ENCODE assay signal across 13 cellular contexts in genomic region chr16:73126453-73126853, GRCh38.
DNase-seq lines count a peak whose midpoint lies in the region; ATAC-seq, FAIRE-seq and TF ChIP-seq lines count a peak whose summit lies in the region.
"Had no signal": no experiment of that assay in that cellular context is flagged by ENCODE, and none has a peak within 500 bp of the region (broad histone marks: within the 10 kb centered on the region; RNA-seq: fewer than 3 reads in every experiment).

No MANE protein-coding gene starts in this region.

- H3K4me1 ChIP-seq in HepG2 (ENCODE audit: insufficient read depth, low read length) = peaks cover 6% of the 10 kb centered on the region; the same call in 1 of the 2 replicates

- no peaks in the 10 kb centered on the region for H4K20me1 ChIP-seq in HepG2 (ENCODE audit: insufficient read depth, low read length)

- H3K9me3 Mint-ChIP-seq in activated naive CD4-positive, alpha-beta T cell treated with anti-CD3 and anti-CD28 coated beads, Interleukin-2, amount 50 U/mL, for 72 hours = peaks cover 0 to 13% of the 10 kb centered on the region in 2 donors
- no peaks in the 10 kb centered on the region for H3K9me3 Mint-ChIP-seq in activated T-helper 2 cell treated with anti-CD3 and anti-CD28 coated beads, Interferon-gamma antibody, Interleukin-2, Interleukin-4, amounts not matched to agents 10 μg/mL and 5 μg/mL and 100 μg/mL, durations not matched to agents 14 hours and 24 hours and 36 hours

- H3K27ac Mint-ChIP-seq in activated naive CD4-positive, alpha-beta T cell treated with anti-CD3 and anti-CD28 coated beads, Interleukin-2, amount 50 U/mL, for 72 hours = no peak overlapping the region
- H3K27ac Mint-ChIP-seq in activated T-helper 2 cell treated with anti-CD3 and anti-CD28 coated beads, Interferon-gamma antibody, Interleukin-2, Interleukin-4, amounts not matched to agents 10 μg/mL and 5 μg/mL and 100 μg/mL, durations not matched to agents 14 hours and 24 hours and 36 hours = no peak overlapping the region

- ATAC-seq in Right ventricle myocardium inferior (peak; percentile 84), HepG2 (peak; percentile 26; the same call in 1 of the 3 replicates)
- no peak for ATAC-seq in activated naive CD4-positive, alpha-beta T cell treated with anti-CD3 and anti-CD28 coated beads, Interleukin-2, amount 50 U/mL, for 72 hours

- in situ Hi-C loops in HepG2 (cut with HindIII; ENCODE audit: extremely low pct_ligation_motif_present, low pct_unique_long_range_greater_than_20kb) = no loop called here

- 38% methylated on average over 7 of the region's 7 CpGs for WGBS in HepG2 (ENCODE audit: low lambda C conversion rate)

- H3K27me3 Mint-ChIP-seq in activated T-helper 2 cell treated with anti-CD3 and anti-CD28 coated beads, Interferon-gamma antibody, Interleukin-2, Interleukin-4, amounts not matched to agents 10 μg/mL and 5 μg/mL and 100 μg/mL, durations not matched to agents 14 hours and 24 hours and 36 hours (ENCODE audit: low read depth) = no peaks in the 10 kb centered on the region

- CTCF ChIA-PET in HepG2 (lab: Yijun Ruan, JAX; ENCODE audit: low intra/inter-chr PET ratio, low total read pairs) = no interaction called here

- no peak overlapping the region for H2AFZ ChIP-seq in HepG2 (ENCODE audit: low read length)

- no peak for TF ChIP-seq CTCF in choroid plexus epithelial cell (conservative IDR thresholded peaks at IDR 0.05; ENCODE audit: low read depth, low read length)
- TF ChIP-seq CTCF in HepG2 (CRISPR knock-in tag; IDR thresholded peaks at IDR 0.05) = no peak

- TF ChIP-seq EP300 in HepG2 (IDR thresholded peaks at IDR 0.05; ENCODE audit: low read depth in 2 of 2, low read length in 2 of 2) = 0 out of 4 replicates have a peak, but pooled peaks of 1 of the 2 experiments have one; percentile 8
- no peak for TF ChIP-seq EP300 in HepG2 (CRISPR knock-in tag; IDR thresholded peaks at IDR 0.05; ENCODE audit: borderline replicate concordance)

- BruUV-seq in HepG2 (replicated peaks; lab: Mats Ljungman, UMichigan) = no TSS peak

- no peak overlapping the region for H3K27ac ChIP-seq in HepG2 (ENCODE audit: extremely low read length, insufficient read depth, low read length)

- H3K9me3 ChIP-seq in HepG2 (ENCODE audit: low read length) = no peaks in the 10 kb centered on the region

- no peak for TF ChIP-seq RAD21 in HepG2 (CRISPR knock-in tag; IDR thresholded peaks at IDR 0.05)

- intact Hi-C loops in Right ventricle myocardium inferior (cut with DNase I) = no loop called here
- intact Hi-C loops in cardiac septum (cut with DNase I) = loop anchor here (5.0 kb wide), 1 partner anchor 46 kb away; no protein-coding TSS in a partner anchor
- intact Hi-C loops in HepG2 (cut with micrococcal nuclease; ENCODE audit: unreplicated experiment) = no loop called here
- intact Hi-C loops in activated T-helper 2 cell treated with anti-CD3 and anti-CD28 coated beads, Interferon-gamma antibody, Interleukin-2, Interleukin-4, amounts not matched to agents 10 μg/mL and 5 μg/mL and 100 μg/mL, durations not matched to agents 14 hours and 24 hours and 36 hours (cut with micrococcal nuclease) = no loop called here

- DNase-seq in Right ventricle myocardium inferior (ENCODE audit: missing footprints) = no peak
- no peak for DNase-seq in cardiac septum (ENCODE audit: low spot score)
- peak; percentile 83 for DNase-seq in choroid plexus epithelial cell (ENCODE audit: low read depth)
- DNase-seq in HepG2 (ENCODE audit: low spot score) = peak; percentile 45
- no peak for DNase-seq in activated naive CD4-positive, alpha-beta T cell treated with anti-CD3 and anti-CD28 coated beads, Interleukin-2, amount 50 U/mL, for 72 hours (ENCODE audit: low spot score in 2 of 2)
- DNase-seq in activated T-helper 2 cell treated with anti-CD3 and anti-CD28 coated beads, Interferon-gamma antibody, Interleukin-2, Interleukin-4, amounts not matched to agents 10 μg/mL and 5 μg/mL and 100 μg/mL, durations not matched to agents 14 hours and 24 hours and 36 hours (ENCODE audit: low spot score) = no peak
- DNase-seq in NCI-H2107 treated with DMSO at 0.1 percent for 48 hours (lab: John Stamatoyannopoulos, UW; ENCODE audit: unreplicated experiment) = no peak
- no peak for DNase-seq in DMS 273 (lab: John Stamatoyannopoulos, UW; ENCODE audit: unreplicated experiment)
- DNase-seq: 8988T; activated CD4-positive, alpha-beta T cell treated with anti-CD3 and anti-CD28 coated beads for 1 hour; effector memory CD4-positive, alpha-beta T cell; kidney had no signal

- peaks cover 0 to 4% of the 10 kb centered on the region in 2 donors for H3K36me3 Mint-ChIP-seq in activated naive CD4-positive, alpha-beta T cell treated with anti-CD3 and anti-CD28 coated beads, Interleukin-2, amount 50 U/mL, for 72 hours
- H3K36me3 Mint-ChIP-seq in activated T-helper 2 cell treated with anti-CD3 and anti-CD28 coated beads, Interferon-gamma antibody, Interleukin-2, Interleukin-4, amounts not matched to agents 10 μg/mL and 5 μg/mL and 100 μg/mL, durations not matched to agents 14 hours and 24 hours and 36 hours (ENCODE audit: low read depth) = no peaks in the 10 kb centered on the region

- no peaks in the 10 kb centered on the region; a peak in 1 of 5 replicates for H3K27me3 ChIP-seq in HepG2 (ENCODE audit: control insufficient read depth in 1 of 2, insufficient read depth in 2 of 2, low read length in 2 of 2)

- H3K4me3 ChIP-seq in choroid plexus epithelial cell (ENCODE audit: low read depth, low read length) (no peak overlapping the region), HepG2 (replicated peaks in 1 of 3; ENCODE audit: insufficient read depth in 1 of 3, low read depth in 2 of 3, low read length in 3 of 3) (no peak overlapping the region)

- POLR2A ChIA-PET in HepG2 (lab: Yijun Ruan, JAX) = no interaction called here

- H3K4me1 Mint-ChIP-seq in activated T-helper 2 cell treated with anti-CD3 and anti-CD28 coated beads, Interferon-gamma antibody, Interleukin-2, Interleukin-4, amounts not matched to agents 10 μg/mL and 5 μg/mL and 100 μg/mL, durations not matched to agents 14 hours and 24 hours and 36 hours (ENCODE audit: low read depth) = peaks cover 9% of the 10 kb centered on the region

- no peak for FAIRE-seq in HepG2 (lab: Jason Lieb, UNC)
- FAIRE-seq: G401.6, kidney had no signal

- no peaks in the 10 kb centered on the region for H3K36me3 ChIP-seq in HepG2 (replicated peaks in 1 of 2; ENCODE audit: control insufficient read depth in 1 of 2, insufficient read depth in 2 of 2, low read length in 2 of 2)

- no peaks in the 10 kb centered on the region for H3K79me2 ChIP-seq in HepG2 (ENCODE audit: insufficient read depth, low read length)

- no peak overlapping the region for H3K4me2 ChIP-seq in HepG2 (ENCODE audit: low read depth, low read length)

- no peak overlapping the region for H3K4me3 Mint-ChIP-seq in activated T-helper 2 cell treated with anti-CD3 and anti-CD28 coated beads, Interferon-gamma antibody, Interleukin-2, Interleukin-4, amounts not matched to agents 10 μg/mL and 5 μg/mL and 100 μg/mL, durations not matched to agents 14 hours and 24 hours and 36 hours (ENCODE audit: low read depth)

- H3K9ac ChIP-seq in HepG2 (ENCODE audit: insufficient read depth, low read depth, low read length) = no peak overlapping the region

- TF ChIP-seq POLR2A in HepG2 (IDR thresholded peaks at IDR 0.05; ENCODE audit: insufficient read depth in 1 of 2, low read depth in 2 of 2, low read length in 2 of 2) = no peak

TF ChIP-seq in HepG2, 621 proteins besides CTCF, POLR2A, EP300 and RAD21 (continues in another document):
- TF ChIP-seq HNF1A (IDR thresholded peaks at IDR 0.05; ENCODE audit: low read depth) (no peak), HNF1A (CRISPR knock-in tag; IDR thresholded peaks at IDR 0.05; ENCODE audit: borderline replicate concordance) (no peak), MNT (IDR thresholded peaks at IDR 0.05) (peak; percentile 45; the same call in 1 of the 2 replicates), MAFK (conservative IDR thresholded peaks at IDR 0.05 in 1 of 2, IDR thresholded peaks at IDR 0.05 in 1 of 2; ENCODE audit: low read length in 2 of 2) (peak in 1 of 2 experiments; percentile 34; a peak in 1 of 4 replicates)

Comparison
In these comparisons a context has a peak if more than half of its experiments do, and no peak if none do; other contexts are left out.
1. ATAC-seq: peak in Right ventricle myocardium inferior (single experiment) and HepG2 (single experiment); none in activated naive CD4-positive, alpha-beta T cell treated with anti-CD3 and anti-CD28 coated beads, Interleukin-2, amount 50 U/mL, for 72 hours (0 of 2).
2. DNase-seq: peak in choroid plexus epithelial cell (single experiment) and HepG2 (single experiment); none in Right ventricle myocardium inferior (single experiment), cardiac septum (single experiment), activated naive CD4-positive, alpha-beta T cell treated with anti-CD3 and anti-CD28 coated beads, Interleukin-2, amount 50 U/mL, for 72 hours (0 of 2), activated T-helper 2 cell treated with anti-CD3 and anti-CD28 coated beads, Interferon-gamma antibody, Interleukin-2, Interleukin-4, amounts not matched to agents 10 μg/mL and 5 μg/mL and 100 μg/mL, durations not matched to agents 14 hours and 24 hours and 36 hours (single experiment), NCI-H2107 treated with DMSO at 0.1 percent for 48 hours (single experiment) and DMS 273 (single experiment).